Comparison of ENCODE assay signal across 9 cellular contexts in genomic region chr1:93552751-93553455, GRCh38.
DNase-seq lines count a peak whose midpoint lies in the region; ATAC-seq, FAIRE-seq and TF ChIP-seq lines count a peak whose summit lies in the region.
"Had no signal": no experiment of that assay in that cellular context is flagged by ENCODE, and none has a peak within 500 bp of the region (broad histone marks: within the 10 kb centered on the region; RNA-seq: fewer than 3 reads in every experiment).

No MANE protein-coding gene starts in this region.

- peaks cover 0 to 38% (median 6%) of the 10 kb centered on the region in 9 donors for H3K36me3 ChIP-seq in heart right ventricle
- H3K36me3 ChIP-seq in small intestine (ENCODE audit: control insufficient read depth in 2 of 2, insufficient read depth in 2 of 2, low read length in 2 of 2): peaks cover 0 to 7% of the 10 kb centered on the region in 2 donors

- DNase-seq in KBM-7 (peak; percentile 69), heart right ventricle (peak in 1 of 2 donors; percentile 31), small intestine (peak; percentile 35), SKM-1 (lab: John Stamatoyannopoulos, UW; ENCODE audit: unreplicated experiment) (no peak), NCI-H748 treated with DMSO at 0.1 percent for 48 hours (lab: John Stamatoyannopoulos, UW) (no peak), NCI-H748 (lab: John Stamatoyannopoulos, UW; ENCODE audit: unreplicated experiment) (no peak)
- no peak for DNase-seq in activated naive CD4-positive, alpha-beta T cell treated with anti-CD3 and anti-CD28 coated beads, Interleukin-2, amount 50 U/mL, for 16 hours
- DNase-seq: SHP77 treated with DMSO at 0.1 percent for 48 hours had no signal

- H3K4me1 ChIP-seq in heart right ventricle: peaks cover 12 to 60% (median 44%) of the 10 kb centered on the region in 9 donors
- peaks cover 3 to 6% of the 10 kb centered on the region in 2 donors for H3K4me1 ChIP-seq in small intestine (ENCODE audit: control insufficient read depth in 2 of 2, insufficient read depth in 1 of 2, low read depth in 1 of 2, low read length in 1 of 2)

- in situ Hi-C loops in KBM-7 (cut with MboI; ENCODE audit: low pct_unique_long_range_greater_than_20kb, low sequenced_read_pairs): no loop called here

- H3K27ac ChIP-seq in heart right ventricle (peak overlapping the region; percentile 41 to 82 (median 71)), small intestine (ENCODE audit: low read depth in 1 of 2, low read length in 1 of 2) (peak overlapping the region in 1 of 2 donors; percentile 49)

- H3K4me3 ChIP-seq in heart right ventricle (no peak overlapping the region), small intestine (ENCODE audit: low read depth in 1 of 2, low read length in 2 of 2) (no peak overlapping the region)

- WGBS in heart right ventricle, 2 donors: 45 to 46% methylated on average over 9 of the region's 9 CpGs
- WGBS in small intestine, 3 donors: 16 to 45% (median 28%) methylated on average over 9 of the region's 9 CpGs

- TF ChIP-seq CTCF in heart right ventricle (IDR thresholded peaks at IDR 0.05): no peak

- intact Hi-C loops in heart right ventricle (cut with DNase I): loop anchor here in 4 of 10 donors (5.0 to 10.0 kb wide), 3 partner anchors 106 to 292 kb away; partner anchors contain the start of gene FNBP1L (in 3 of the 4)

- H3K9me3 ChIP-seq in heart right ventricle: no peaks in the 10 kb centered on the region
- no peaks in the 10 kb centered on the region for H3K9me3 ChIP-seq in small intestine (ENCODE audit: control insufficient read depth, low read depth)

- H3K27me3 ChIP-seq in heart right ventricle: no peaks in the 10 kb centered on the region
- H3K27me3 ChIP-seq in small intestine (ENCODE audit: control insufficient read depth in 2 of 2, insufficient read depth in 2 of 2, low read length in 2 of 2): no peaks in the 10 kb centered on the region

- ATAC-seq in SK-N-SH treated with all-trans-retinoic acid at 6 μM for 48 hours (peak; percentile 26), heart right ventricle (peak in 7 of 8 donors; percentile 43 to 59 (median 49))

- no peak for FAIRE-seq in small intestine (lab: Jason Lieb, UNC)

TF ChIP-seq in SK-N-SH treated with all-trans-retinoic acid at 6 μM for 48 hours, 23 proteins besides CTCF, POLR2A, EP300 and RAD21:
- no peak for TF ChIP-seq ESRRG (CRISPR knock-in tag; IDR thresholded peaks at IDR 0.05)
- no peak for TF ChIP-seq ZFP3 (CRISPR knock-in tag; IDR thresholded peaks at IDR 0.05)
- TF ChIP-seq CSDC2 (CRISPR knock-in tag; IDR thresholded peaks at IDR 0.05): no peak
- no peak for TF ChIP-seq TCF4 (CRISPR knock-in tag; IDR thresholded peaks at IDR 0.05; ENCODE audit: borderline replicate concordance)
- no peak for TF ChIP-seq TSHZ2 (CRISPR knock-in tag; IDR thresholded peaks at IDR 0.05)
- TF ChIP-seq ARNTL (CRISPR knock-in tag; IDR thresholded peaks at IDR 0.05; ENCODE audit: borderline replicate concordance, low read depth): no peak
- TF ChIP-seq ZNF70 (CRISPR knock-in tag; IDR thresholded peaks at IDR 0.05): no peak
- TF ChIP-seq, protein P1, sequence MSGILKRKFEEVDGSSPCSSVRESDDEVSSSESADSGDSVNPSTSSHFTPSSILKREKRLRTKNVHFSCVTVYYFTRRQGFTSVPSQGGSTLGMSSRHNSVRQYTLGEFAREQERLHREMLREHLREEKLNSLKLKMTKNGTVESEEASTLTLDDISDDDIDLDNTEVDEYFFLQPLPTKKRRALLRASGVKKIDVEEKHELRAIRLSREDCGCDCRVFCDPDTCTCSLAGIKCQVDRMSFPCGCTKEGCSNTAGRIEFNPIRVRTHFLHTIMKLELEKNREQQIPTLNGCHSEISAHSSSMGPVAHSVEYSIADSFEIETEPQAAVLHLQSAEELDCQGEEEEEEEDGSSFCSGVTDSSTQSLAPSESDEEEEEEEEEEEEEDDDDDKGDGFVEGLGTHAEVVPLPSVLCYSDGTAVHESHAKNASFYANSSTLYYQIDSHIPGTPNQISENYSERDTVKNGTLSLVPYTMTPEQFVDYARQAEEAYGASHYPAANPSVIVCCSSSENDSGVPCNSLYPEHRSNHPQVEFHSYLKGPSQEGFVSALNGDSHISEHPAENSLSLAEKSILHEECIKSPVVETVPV (CRISPR knock-in tag; IDR thresholded peaks at IDR 0.05): no peak
- TF ChIP-seq CREB5 (CRISPR knock-in tag; IDR thresholded peaks at IDR 0.05; ENCODE audit: low read depth): no peak
- TF ChIP-seq, protein P2, sequence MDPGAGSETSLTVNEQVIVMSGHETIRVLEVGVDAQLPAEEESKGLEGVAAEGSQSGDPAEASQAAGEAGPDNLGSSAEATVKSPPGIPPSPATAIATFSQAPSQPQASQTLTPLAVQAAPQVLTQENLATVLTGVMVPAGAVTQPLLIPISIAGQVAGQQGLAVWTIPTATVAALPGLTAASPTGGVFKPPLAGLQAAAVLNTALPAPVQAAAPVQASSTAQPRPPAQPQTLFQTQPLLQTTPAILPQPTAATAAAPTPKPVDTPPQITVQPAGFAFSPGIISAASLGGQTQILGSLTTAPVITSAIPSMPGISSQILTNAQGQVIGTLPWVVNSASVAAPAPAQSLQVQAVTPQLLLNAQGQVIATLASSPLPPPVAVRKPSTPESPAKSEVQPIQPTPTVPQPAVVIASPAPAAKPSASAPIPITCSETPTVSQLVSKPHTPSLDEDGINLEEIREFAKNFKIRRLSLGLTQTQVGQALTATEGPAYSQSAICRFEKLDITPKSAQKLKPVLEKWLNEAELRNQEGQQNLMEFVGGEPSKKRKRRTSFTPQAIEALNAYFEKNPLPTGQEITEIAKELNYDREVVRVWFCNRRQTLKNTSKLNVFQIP (CRISPR knock-in tag; IDR thresholded peaks at IDR 0.05; ENCODE audit: borderline replicate concordance, low read depth): no peak
- TF ChIP-seq ISL1 (CRISPR knock-in tag; IDR thresholded peaks at IDR 0.05): no peak
- no peak for TF ChIP-seq ZNF8 (CRISPR knock-in tag; IDR thresholded peaks at IDR 0.05)
- no peak for TF ChIP-seq ZNF565 (CRISPR knock-in tag; conservative IDR thresholded peaks at IDR 0.05; ENCODE audit: low read depth)
- no peak for TF ChIP-seq BACH2 (CRISPR knock-in tag; IDR thresholded peaks at IDR 0.05; ENCODE audit: borderline replicate concordance)
- no peak for TF ChIP-seq ZC3H10 (CRISPR knock-in tag; IDR thresholded peaks at IDR 0.05)

Comparison
In these comparisons a context has a peak if more than half of its experiments do, and no peak if none do; other contexts are left out.
1. DNase-seq: peak in KBM-7 (single experiment) and small intestine (single experiment); none in activated naive CD4-positive, alpha-beta T cell treated with anti-CD3 and anti-CD28 coated beads, Interleukin-2, amount 50 U/mL, for 16 hours (single experiment), SKM-1 (single experiment), NCI-H748 treated with DMSO at 0.1 percent for 48 hours (single experiment) and NCI-H748 (single experiment).